ENCODE assay signal across 1 cellular context in genomic region chr16:54422159-54422558, GRCh38.
TF ChIP-seq lines count a peak whose summit lies in the region.

No MANE protein-coding gene starts in this region.

TF ChIP-seq in HepG2, 621 proteins besides CTCF, POLR2A, EP300 and RAD21 (continued from another document):
- TF ChIP-seq AKNA (CRISPR knock-in tag; IDR thresholded peaks at IDR 0.05; ENCODE audit: borderline replicate concordance) (no peak), ZNF652 (CRISPR knock-in tag; IDR thresholded peaks at IDR 0.05; ENCODE audit: borderline replicate concordance, low read depth) (no peak), ZNF850 (CRISPR knock-in tag; conservative IDR thresholded peaks at IDR 0.05) (no peak), ZMYM2 (CRISPR knock-in tag; IDR thresholded peaks at IDR 0.05) (no peak), ZFP82 (CRISPR knock-in tag; IDR thresholded peaks at IDR 0.05; ENCODE audit: borderline replicate concordance) (no peak), MLLT10 (CRISPR knock-in tag; IDR thresholded peaks at IDR 0.05) (no peak), AHR (CRISPR knock-in tag; IDR thresholded peaks at IDR 0.05) (no peak), NONO (IDR thresholded peaks at IDR 0.05) (no peak), NONO (CRISPR knock-in tag; conservative IDR thresholded peaks at IDR 0.05) (no peak), KDM6A (CRISPR knock-in tag; IDR thresholded peaks at IDR 0.05; ENCODE audit: low read depth) (no peak), ADNP (CRISPR knock-in tag; IDR thresholded peaks at IDR 0.05) (no peak), NFKB2 (CRISPR knock-in tag; IDR thresholded peaks at IDR 0.05; ENCODE audit: borderline replicate concordance) (no peak), PHF8 (CRISPR knock-in tag; IDR thresholded peaks at IDR 0.05) (no peak), DBP (CRISPR knock-in tag; IDR thresholded peaks at IDR 0.05; ENCODE audit: not compliant biosample characterization) (no peak), GZF1 (CRISPR knock-in tag; IDR thresholded peaks at IDR 0.05) (no peak)
